Comparison of ENCODE assay signal across 25 cellular contexts in the genomic region with DNA sequence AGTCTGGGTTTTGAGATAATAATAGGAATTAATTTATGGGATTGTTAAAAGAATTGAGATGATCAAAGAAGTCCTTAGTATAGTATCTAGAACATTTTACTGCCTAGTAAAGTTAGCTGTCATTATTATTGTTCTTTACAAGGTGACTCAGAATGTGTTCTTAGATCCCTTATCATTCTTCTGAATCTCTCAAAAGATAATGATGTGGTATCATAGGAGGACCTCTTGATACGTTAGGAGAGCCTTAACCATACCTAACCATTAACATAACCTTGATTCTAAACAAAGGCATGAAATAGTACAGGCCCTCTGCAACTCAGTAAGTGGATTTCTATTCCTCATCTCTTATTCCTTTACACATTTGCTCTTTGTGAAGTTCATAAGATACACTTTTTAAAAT.
"Had no signal": no experiment of that assay in that cellular context is flagged by ENCODE, and none has a peak within 500 bp of the region (broad histone marks: within the 10 kb centered on the region; RNA-seq: fewer than 3 reads in every experiment).

No MANE protein-coding gene starts in this region.

- FAIRE-seq: astrocyte, bronchial epithelial cell had no signal

- DNase-seq: activated CD4-positive, alpha-beta memory T cell treated with anti-CD3 and anti-CD28 coated beads, Interleukin-2, amount 10 ng/mL, durations not matched to agents 7 days and 5 days; activated CD4-positive, alpha-beta T cell treated with anti-CD3 and anti-CD28 coated beads for 1 hour; activated CD4-positive, alpha-beta T cell treated with anti-CD3 and anti-CD28 coated beads for 4 hours; activated CD4-positive, alpha-beta T cell treated with anti-CD3 and anti-CD28 coated beads, Interleukin-2, amount 10 ng/mL, durations not matched to agents 7 days and 5 days; activated CD4-positive, alpha-beta T cell treated with anti-CD3 and anti-CD28 coated beads, Interleukin-2, amount 50 U/mL, for 4 hours; activated CD8-positive, alpha-beta memory T cell treated with anti-CD3 and anti-CD28 coated beads, Interleukin-2, amount 50 U/mL, for 48 hours; activated gamma-delta T cell; activated naive CD4-positive, alpha-beta T cell; activated naive CD4-positive, alpha-beta T cell treated with anti-CD3 and anti-CD28 coated beads, Interleukin-2, amount 10 ng/mL, durations not matched to agents 7 days and 5 days; activated naive CD8-positive, alpha-beta T cell treated with anti-CD3 and anti-CD28 coated beads, Interleukin-2, amount 10 ng/mL, durations not matched to agents 7 days and 5 days; activated T-cell treated with anti-CD3 and anti-CD28 coated beads for 4 hours; activated T-cell treated with anti-CD3 and anti-CD28 coated beads, Interleukin-2, amount 50 U/mL, for 24 hours; activated T-cell treated with anti-CD3 and anti-CD28 coated beads, Interleukin-2, amount 50 U/mL, for 72 hours; amniotic stem cell; anterior cingulate cortex; brain microvascular endothelial cell; dorsolateral prefrontal cortex; effector memory CD4-positive, alpha-beta T cell; endodermal cell; foreskin keratinocyte; gastrocnemius medialis; glutamatergic neuron; heart left ventricle had no signal
